Comparison of ENCODE assay signal across 11 cellular contexts in genomic region chr12:79944565-79944964, GRCh38.
"Had no signal": no experiment of that assay in that cellular context is flagged by ENCODE, and none has a peak within 500 bp of the region (broad histone marks: within the 10 kb centered on the region; RNA-seq: fewer than 3 reads in every experiment).

No MANE protein-coding gene starts in this region.

- H3K4me3 ChIP-seq: GM23248, GM23338, HAP-1 had no signal

- H3K4me1 ChIP-seq: HAP-1 had no signal

- H3K36me3 ChIP-seq: HAP-1 had no signal

- H3K4me2 ChIP-seq: GM23338 had no signal

- H3K9ac ChIP-seq: GM23248 had no signal

- H3K9me3 ChIP-seq: HAP-1 had no signal

- H3K27ac ChIP-seq: GM23248 had no signal

- DNase-seq: GM23248, GOT3, H7, H9, HCEC 1CT, HFFc6 had no signal

- ATAC-seq: GM23338, HCT116 had no signal

- H2AFZ ChIP-seq: GM23248, GM23338 had no signal

- FAIRE-seq: H1, H54 had no signal
